ENCODE assay signal across 11 cellular contexts in genomic region chr7:94393251-94393758, GRCh38. TPM values are rescaled to one million over a fixed set of nuclear protein-coding genes. Genes with fewer than 3 reads are reported as not detected.
DNase-seq lines count a peak whose midpoint lies in the region; ATAC-seq, FAIRE-seq and TF ChIP-seq lines count a peak whose summit lies in the region.
"Had no signal": no experiment of that assay in that cellular context is flagged by ENCODE, and none has a peak within 500 bp of the region (broad histone marks: within the 10 kb centered on the region; RNA-seq: fewer than 3 reads in every experiment).

No MANE protein-coding gene starts in this region.

- FAIRE-seq in GM19239 (lab: Jason Lieb, UNC): no peak

- no peak overlapping the region for H3K9ac ChIP-seq in rectal smooth muscle tissue (ENCODE audit: low read length)

- H3K4me1 ChIP-seq in ascending aorta (peaks cover 3 to 19% of the 10 kb centered on the region in 2 donors), iPS DF 6.9 (ENCODE audit: control insufficient read depth, insufficient read depth, low read length) (peaks cover 6% of the 10 kb centered on the region), rectal smooth muscle tissue (ENCODE audit: control insufficient read depth, insufficient read depth, low read length) (peaks cover 14% of the 10 kb centered on the region)

- no peak for ATAC-seq in HG03025 (IDR thresholded peaks at IDR 0.05; ENCODE audit: low FRiP score, unreplicated experiment)

- intact Hi-C loops in ascending aorta (cut with DNase I): loop anchor here (10.0 kb wide), 2 partner anchors 209 to 389 kb away; partner anchors contain the start of gene BET1

- WGBS in iPS DF 6.9 (ENCODE audit: insufficient coverage, insufficient read length): no CpG with 5 or more reads among the region's 16 CpGs

- DNase-seq in AG10803 (ENCODE audit: low read depth) (peak; percentile 79), ascending aorta (ENCODE audit: low spot score in 2 of 2) (peak in 1 of 2 donors; percentile 64), iPS DF 6.9 (ENCODE audit: low read depth, low spot score) (no peak), GM19239 (ENCODE audit: insufficient read length, low spot score) (no peak), C1 segment of cervical spinal cord (lab: John Stamatoyannopoulos, UW) (no peak), HCEC 1CT (no peak)
- DNase-seq: activated T-cell treated with anti-CD3 and anti-CD28 coated beads, Interleukin-2, amount 50 U/mL, for 4 hours; NCI-H226; stimulated activated CD4-positive, alpha-beta T cell treated with anti-CD3 and anti-CD28 coated beads, Interleukin-12 subunit alpha, Interleukin-12 subunit beta, amount 100 ng/mL, for 4 hours had no signal

- H3K27me3 ChIP-seq in ascending aorta: no peaks in the 10 kb centered on the region
- H3K27me3 ChIP-seq in iPS DF 6.9 (ENCODE audit: control insufficient read depth, insufficient read depth, low read length): no peaks in the 10 kb centered on the region
- peaks cover 3% of the 10 kb centered on the region for H3K27me3 ChIP-seq in rectal smooth muscle tissue (ENCODE audit: control insufficient read depth, insufficient read depth, low read length)

- TF ChIP-seq CTCF in AG10803 (conservative IDR thresholded peaks at IDR 0.05; ENCODE audit: low read length) (no peak), ascending aorta (IDR thresholded peaks at IDR 0.05) (no peak)

- H3K4me3 ChIP-seq in AG10803 (ENCODE audit: low read length) (peak overlapping the region; percentile 96), ascending aorta (peak overlapping the region in 1 of 2 donors; percentile 80), iPS DF 6.9 (ENCODE audit: low read length) (peak overlapping the region; percentile 24; the same call in 1 of the 2 replicates), rectal smooth muscle tissue (ENCODE audit: low read length) (peak overlapping the region; percentile 44)

- no peaks in the 10 kb centered on the region for H3K9me3 ChIP-seq in ascending aorta
- H3K9me3 ChIP-seq in iPS DF 6.9 (ENCODE audit: control insufficient read depth, insufficient read depth, low read length): no peaks in the 10 kb centered on the region

- H3K36me3 ChIP-seq in ascending aorta: peaks cover under 1 to 5% of the 10 kb centered on the region in 2 donors
- no peaks in the 10 kb centered on the region for H3K36me3 ChIP-seq in iPS DF 6.9 (ENCODE audit: control insufficient read depth, insufficient read depth, low read length)
- no peaks in the 10 kb centered on the region for H3K36me3 ChIP-seq in rectal smooth muscle tissue (ENCODE audit: control insufficient read depth, insufficient read depth, low read length)

- H3K27ac ChIP-seq in ascending aorta: peak overlapping the region; percentile 91 to 97
- H3K27ac ChIP-seq in iPS DF 6.9 (ENCODE audit: low read length): no peak overlapping the region
- peak overlapping the region; percentile 96 for H3K27ac ChIP-seq in rectal smooth muscle tissue (ENCODE audit: low read depth, low read length)

RNA-seq across cellular contexts. Expression of gene COL1A2, which starts 1.4 kb away (rescaled TPM):
- 692 TPM for total RNA-seq in ascending aorta
